Comparison of ENCODE assay signal across 12 cellular contexts in genomic region chr6:31558318-31558625, GRCh38.
DNase-seq lines count a peak whose midpoint lies in the region; ATAC-seq, FAIRE-seq and TF ChIP-seq lines count a peak whose summit lies in the region.
"Had no signal": no experiment of that assay in that cellular context is flagged by ENCODE, and none has a peak within 500 bp of the region (broad histone marks: within the 10 kb centered on the region; RNA-seq: fewer than 3 reads in every experiment).

No MANE protein-coding gene starts in this region.

- H3K9ac ChIP-seq in Loucy (ENCODE audit: low read depth, low read length, poor library complexity, severe bottlenecking) (peak overlapping the region; percentile 69), parathyroid adenoma (no peak overlapping the region)

- peak overlapping the region; percentile 85 for H3K27ac ChIP-seq in DOHH2 (ENCODE audit: low read depth, low read length)
- H3K27ac ChIP-seq in cingulate gyrus (ENCODE audit: low read depth, low read length): peak overlapping the region; percentile 72
- H3K27ac ChIP-seq in parathyroid adenoma: peak overlapping the region; percentile 11
- H3K27ac ChIP-seq: SJSA1 had no signal

- H3K9me2 ChIP-seq in DOHH2 (replicated peaks; ENCODE audit: control insufficient read depth, low read length) (no peaks in the 10 kb centered on the region), Loucy (replicated peaks; ENCODE audit: low read depth, low read length) (no peaks in the 10 kb centered on the region)

- H3F3A ChIP-seq in DOHH2 (ENCODE audit: control insufficient read depth, insufficient read depth) (peaks cover 22% of the 10 kb centered on the region), Loucy (ENCODE audit: low read depth) (peaks cover 18% of the 10 kb centered on the region)

- no peak for TF ChIP-seq CTCF in DOHH2 (IDR thresholded peaks at IDR 0.05; ENCODE audit: low read depth, low read length, poor library complexity, severe bottlenecking)
- TF ChIP-seq CTCF in Loucy (conservative IDR thresholded peaks at IDR 0.05; ENCODE audit: low read length): no peak
- TF ChIP-seq CTCF in parathyroid adenoma (IDR thresholded peaks at IDR 0.05): no peak
- TF ChIP-seq CTCF in GM10248 (IDR thresholded peaks at IDR 0.05; ENCODE audit: control extremely low read depth, extremely low read depth, low read depth, missing control alignments): no peak

- H3K4me2 ChIP-seq in DOHH2 (ENCODE audit: low read length) (peak overlapping the region; percentile 79), Loucy (ENCODE audit: low read depth, low read length, poor library complexity, severe bottlenecking) (peak overlapping the region; percentile 78), parathyroid adenoma (ENCODE audit: low read length) (no peak overlapping the region)

- FAIRE-seq in HTR-8/SVneo (lab: Jason Lieb, UNC): no peak

- CTCF ChIA-PET in GM10248 (lab: Yijun Ruan, JAX): interaction anchor here (1.2 to 54.8 kb wide), 4 partner anchors 8 to 34 kb away, joined by 7 to 2725 read pairs (median 31); partner anchors contain the start of genes ATP6V1G2, LST1, LTA and LTB

- DNase-seq in GM10248 (ENCODE audit: extremely low spot score): no peak
- no peak for DNase-seq in HTR-8/SVneo (ENCODE audit: insufficient read length, low spot score)
- DNase-seq: activated CD4-positive, CD25-positive, alpha-beta regulatory T cell treated with anti-CD3 and anti-CD28 coated beads, Interleukin-2, amount 50 U/mL, for 72 hours; DMS 273 treated with DMSO at 0.1 percent for 48 hours; NCI-H510A treated with DMSO at 0.1 percent for 48 hours had no signal

- H3K9me3 ChIP-seq in DOHH2 (ENCODE audit: control insufficient read depth, insufficient read depth, low read length) (no peaks in the 10 kb centered on the region), Loucy (ENCODE audit: insufficient read depth, low read depth, low read length) (no peaks in the 10 kb centered on the region), parathyroid adenoma (ENCODE audit: control insufficient read depth, low read length) (no peaks in the 10 kb centered on the region)
- H3K9me3 ChIP-seq: SJSA1 had no signal

- H3K79me2 ChIP-seq in DOHH2 (ENCODE audit: control insufficient read depth, low read length) (no peaks in the 10 kb centered on the region), Loucy (ENCODE audit: insufficient read depth, low read length) (peaks cover 29% of the 10 kb centered on the region; the same call in 1 of the 2 replicates), parathyroid adenoma (peaks cover 5% of the 10 kb centered on the region)

- ATAC-seq in HG03521 (IDR thresholded peaks at IDR 0.05; ENCODE audit: unreplicated experiment) (no peak), HG02970 (IDR thresholded peaks at IDR 0.05; ENCODE audit: low FRiP score, unreplicated experiment) (no peak)

- POLR2A ChIA-PET in GM10248 (lab: Yijun Ruan, JAX): interaction anchor here (1.2 to 5.5 kb wide), 3 partner anchors 11 to 35 kb away, joined by 4 to 94 read pairs (median 6); partner anchors contain the start of genes NCR3, NFKBIL1 and TNF

- H2AFZ ChIP-seq in Loucy (ENCODE audit: low read length) (no peak overlapping the region), parathyroid adenoma (no peak overlapping the region)

- H3K4me1 ChIP-seq in DOHH2 (ENCODE audit: control insufficient read depth, low read length): peaks cover 73% of the 10 kb centered on the region
- peaks cover 74% of the 10 kb centered on the region for H3K4me1 ChIP-seq in Loucy (ENCODE audit: insufficient read depth, low read length, poor library complexity, severe bottlenecking)
- H3K4me1 ChIP-seq in parathyroid adenoma: no peaks in the 10 kb centered on the region

- H4K20me1 ChIP-seq in DOHH2 (ENCODE audit: control insufficient read depth, insufficient read depth, low read depth, low read length) (no peaks in the 10 kb centered on the region), Loucy (ENCODE audit: insufficient read depth, low read length, poor library complexity, severe bottlenecking) (no peaks in the 10 kb centered on the region)

- H3K4me3 ChIP-seq in DOHH2 (ENCODE audit: low read length) (peak overlapping the region; percentile 64), Loucy (ENCODE audit: low read length, poor library complexity, severe bottlenecking) (no peak overlapping the region), parathyroid adenoma (ENCODE audit: low read depth, low read length) (no peak overlapping the region)
- H3K4me3 ChIP-seq: SJSA1 had no signal

- H3K27me3 ChIP-seq in DOHH2 (ENCODE audit: control insufficient read depth, low read length): peaks cover 6% of the 10 kb centered on the region
- H3K27me3 ChIP-seq in Loucy (ENCODE audit: insufficient read depth, low read length, poor library complexity, severe bottlenecking): no peaks in the 10 kb centered on the region
- H3K27me3 ChIP-seq in parathyroid adenoma (ENCODE audit: control insufficient read depth, insufficient read depth, low read length): no peaks in the 10 kb centered on the region
- H3K27me3 ChIP-seq: SJSA1 had no signal

- H3K36me3 ChIP-seq in DOHH2 (ENCODE audit: control insufficient read depth, low read length) (peaks cover 30% of the 10 kb centered on the region), Loucy (ENCODE audit: insufficient read depth, low read length) (peaks cover 3% of the 10 kb centered on the region; the same call in 1 of the 2 replicates), parathyroid adenoma (ENCODE audit: control insufficient read depth, insufficient read depth, low read length) (no peaks in the 10 kb centered on the region)

Comparison
In these comparisons a context has a peak if more than half of its experiments do, and no peak if none do; other contexts are left out.
1. H3K27ac ChIP-seq: peak in every context shown above with its lines; median percentile 85 in DOHH2; 72 in cingulate gyrus; 11 in parathyroid adenoma.